In the genomic region with DNA sequence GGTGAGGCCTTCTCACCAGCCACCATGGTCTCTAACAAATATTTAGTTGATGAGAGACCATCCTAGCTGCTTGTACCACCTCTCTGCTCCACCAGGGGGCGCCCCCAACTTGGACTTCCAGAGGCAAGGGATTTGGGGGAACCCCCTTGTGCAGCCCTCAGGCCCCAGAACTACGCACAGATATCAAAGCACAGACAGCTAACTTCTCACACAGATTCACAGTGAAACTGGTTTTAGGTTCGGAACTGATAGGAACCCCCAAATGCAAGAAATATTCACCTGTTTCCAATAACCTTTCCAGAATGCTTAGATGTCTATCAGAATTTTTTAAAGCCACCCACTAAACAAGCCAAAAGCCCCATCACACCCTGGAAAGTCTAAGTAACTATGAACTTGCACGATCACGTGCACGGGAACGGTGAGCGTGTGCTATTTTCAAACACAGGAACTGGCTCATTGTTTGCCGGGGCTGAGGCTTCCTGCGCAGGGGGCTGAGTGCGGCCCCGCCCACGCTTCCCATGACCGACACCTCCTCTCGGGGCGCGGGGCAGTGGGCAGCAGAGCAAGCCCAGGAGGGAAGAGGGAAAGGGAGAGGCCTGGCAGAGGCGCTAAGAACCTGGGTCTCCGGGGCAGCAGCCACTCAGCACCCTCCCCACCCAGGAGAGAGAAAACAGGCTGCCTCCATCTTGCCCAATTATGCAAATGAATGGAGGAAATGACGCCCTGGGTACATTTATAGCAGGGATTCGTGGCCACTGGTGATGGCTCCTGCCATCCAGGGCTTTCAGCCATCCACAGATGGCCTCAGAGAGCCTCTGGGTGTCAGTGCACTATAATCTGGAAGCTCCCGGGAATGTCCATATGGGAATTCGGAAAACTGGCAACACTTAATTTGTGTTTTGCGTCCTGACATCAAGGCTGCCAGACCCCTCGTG, we compare ENCODE assay signal across 8 cellular contexts.
DNase-seq lines count a peak whose midpoint lies in the region; ATAC-seq and TF ChIP-seq lines count a peak whose summit lies in the region.

No MANE protein-coding gene starts in this region.

- H3K27me3 ChIP-seq in HUES6 (ENCODE audit: control insufficient read depth, insufficient read depth, low read length): no peaks in the 10 kb centered on the region

- peak overlapping the region; percentile 99 for H3K27ac Mint-ChIP-seq in activated T-helper 2 cell treated with anti-CD3 and anti-CD28 coated beads, Interferon-gamma antibody, Interleukin-2, Interleukin-4, amounts not matched to agents 10 μg/mL and 5 μg/mL and 100 μg/mL, durations not matched to agents 14 hours and 24 hours and 36 hours

- peaks cover 39% of the 10 kb centered on the region for H3K36me3 ChIP-seq in HUES6 (ENCODE audit: control insufficient read depth, insufficient read depth, low read length)

- H3K9me3 Mint-ChIP-seq in activated T-helper 2 cell treated with anti-CD3 and anti-CD28 coated beads, Interferon-gamma antibody, Interleukin-2, Interleukin-4, amounts not matched to agents 10 μg/mL and 5 μg/mL and 100 μg/mL, durations not matched to agents 14 hours and 24 hours and 36 hours: no peaks in the 10 kb centered on the region

- peaks cover 12% of the 10 kb centered on the region; the same call in 1 of the 2 replicates for H3K4me1 ChIP-seq in HUES6 (ENCODE audit: control insufficient read depth, insufficient read depth, low read length)

- H3K27me3 Mint-ChIP-seq in activated T-helper 2 cell treated with anti-CD3 and anti-CD28 coated beads, Interferon-gamma antibody, Interleukin-2, Interleukin-4, amounts not matched to agents 10 μg/mL and 5 μg/mL and 100 μg/mL, durations not matched to agents 14 hours and 24 hours and 36 hours (ENCODE audit: low read depth): no peaks in the 10 kb centered on the region

- intact Hi-C loops in activated T-helper 2 cell treated with anti-CD3 and anti-CD28 coated beads, Interferon-gamma antibody, Interleukin-2, Interleukin-4, amounts not matched to agents 10 μg/mL and 5 μg/mL and 100 μg/mL, durations not matched to agents 14 hours and 24 hours and 36 hours (cut with micrococcal nuclease): loop anchor here (1.0 to 5.0 kb wide), 5 partner anchors 25 to 548 kb away; a partner anchor contains a TSS

- peak; percentile 72 for ATAC-seq in GM21447 (IDR thresholded peaks at IDR 0.05; ENCODE audit: unreplicated experiment)

- peak overlapping the region; percentile 24 for H3K9ac ChIP-seq in HUES6 (ENCODE audit: low read length)

- no peak overlapping the region for H3K27ac ChIP-seq in HUES6 (ENCODE audit: low read depth, low read length)

- H3K4me3 Mint-ChIP-seq in activated T-helper 2 cell treated with anti-CD3 and anti-CD28 coated beads, Interferon-gamma antibody, Interleukin-2, Interleukin-4, amounts not matched to agents 10 μg/mL and 5 μg/mL and 100 μg/mL, durations not matched to agents 14 hours and 24 hours and 36 hours (ENCODE audit: low read depth): peak overlapping the region; percentile 75

- H3K9me3 ChIP-seq in HUES6 (ENCODE audit: control insufficient read depth, insufficient read depth, low read depth, low read length): no peaks in the 10 kb centered on the region

- peak overlapping the region; percentile 35; the same call in 1 of the 2 replicates for H3K4me3 ChIP-seq in HUES6 (ENCODE audit: low read depth, low read length)

- peak; percentile 45 for DNase-seq in DMS153 treated with DMSO at 0.1 percent for 48 hours (lab: John Stamatoyannopoulos, UW; ENCODE audit: unreplicated experiment)
- peak; percentile 84 for DNase-seq in activated T-helper 2 cell treated with anti-CD3 and anti-CD28 coated beads, Interferon-gamma antibody, Interleukin-2, Interleukin-4, amounts not matched to agents 10 μg/mL and 5 μg/mL and 100 μg/mL, durations not matched to agents 14 hours and 24 hours and 36 hours (ENCODE audit: low spot score)
- peak; percentile 42 for DNase-seq in fibroblast of the conjunctiva (ENCODE audit: low read depth)
- DNase-seq in occipital lobe (lab: John Stamatoyannopoulos, UW): peak; percentile 53
- DNase-seq in superior temporal gyrus (ENCODE audit: extremely low spot score): peak; percentile 90

- peaks cover 81% of the 10 kb centered on the region for H3K36me3 Mint-ChIP-seq in activated T-helper 2 cell treated with anti-CD3 and anti-CD28 coated beads, Interferon-gamma antibody, Interleukin-2, Interleukin-4, amounts not matched to agents 10 μg/mL and 5 μg/mL and 100 μg/mL, durations not matched to agents 14 hours and 24 hours and 36 hours (ENCODE audit: low read depth)

- peaks cover 47% of the 10 kb centered on the region for H3K4me1 Mint-ChIP-seq in activated T-helper 2 cell treated with anti-CD3 and anti-CD28 coated beads, Interferon-gamma antibody, Interleukin-2, Interleukin-4, amounts not matched to agents 10 μg/mL and 5 μg/mL and 100 μg/mL, durations not matched to agents 14 hours and 24 hours and 36 hours (ENCODE audit: low read depth)

TF ChIP-seq in PFSK-1, 5 proteins besides CTCF, POLR2A, EP300 and RAD21:
- TF ChIP-seq FOXP2 (optimal IDR thresholded peaks at IDR 0.05; ENCODE audit: borderline replicate concordance, extremely low read depth, extremely low read length, insufficient read depth) (peak; percentile 25), TAF1 (IDR thresholded peaks at IDR 0.05; ENCODE audit: borderline replicate concordance, insufficient read depth, low read length) (no peak)
- TF ChIP-seq, protein P1, sequence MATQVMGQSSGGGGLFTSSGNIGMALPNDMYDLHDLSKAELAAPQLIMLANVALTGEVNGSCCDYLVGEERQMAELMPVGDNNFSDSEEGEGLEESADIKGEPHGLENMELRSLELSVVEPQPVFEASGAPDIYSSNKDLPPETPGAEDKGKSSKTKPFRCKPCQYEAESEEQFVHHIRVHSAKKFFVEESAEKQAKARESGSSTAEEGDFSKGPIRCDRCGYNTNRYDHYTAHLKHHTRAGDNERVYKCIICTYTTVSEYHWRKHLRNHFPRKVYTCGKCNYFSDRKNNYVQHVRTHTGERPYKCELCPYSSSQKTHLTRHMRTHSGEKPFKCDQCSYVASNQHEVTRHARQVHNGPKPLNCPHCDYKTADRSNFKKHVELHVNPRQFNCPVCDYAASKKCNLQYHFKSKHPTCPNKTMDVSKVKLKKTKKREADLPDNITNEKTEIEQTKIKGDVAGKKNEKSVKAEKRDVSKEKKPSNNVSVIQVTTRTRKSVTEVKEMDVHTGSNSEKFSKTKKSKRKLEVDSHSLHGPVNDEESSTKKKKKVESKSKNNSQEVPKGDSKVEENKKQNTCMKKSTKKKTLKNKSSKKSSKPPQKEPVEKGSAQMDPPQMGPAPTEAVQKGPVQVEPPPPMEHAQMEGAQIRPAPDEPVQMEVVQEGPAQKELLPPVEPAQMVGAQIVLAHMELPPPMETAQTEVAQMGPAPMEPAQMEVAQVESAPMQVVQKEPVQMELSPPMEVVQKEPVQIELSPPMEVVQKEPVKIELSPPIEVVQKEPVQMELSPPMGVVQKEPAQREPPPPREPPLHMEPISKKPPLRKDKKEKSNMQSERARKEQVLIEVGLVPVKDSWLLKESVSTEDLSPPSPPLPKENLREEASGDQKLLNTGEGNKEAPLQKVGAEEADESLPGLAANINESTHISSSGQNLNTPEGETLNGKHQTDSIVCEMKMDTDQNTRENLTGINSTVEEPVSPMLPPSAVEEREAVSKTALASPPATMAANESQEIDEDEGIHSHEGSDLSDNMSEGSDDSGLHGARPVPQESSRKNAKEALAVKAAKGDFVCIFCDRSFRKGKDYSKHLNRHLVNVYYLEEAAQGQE (IDR thresholded peaks at IDR 0.05; ENCODE audit: insufficient read depth in 1 of 2, low read depth in 2 of 2, low read length in 2 of 2): peak in 1 of 2 experiments; percentile 15; a peak in 1 of 4 replicates
